26 cellular contexts compared by ENCODE assay signal in genomic region chr18:33937270-33937816, GRCh38.
"Had no signal": no experiment of that assay in that cellular context is flagged by ENCODE, and none has a peak within 500 bp of the region (broad histone marks: within the 10 kb centered on the region; RNA-seq: fewer than 3 reads in every experiment).

No MANE protein-coding gene starts in this region.

- DNase-seq: activated CD4-positive, alpha-beta T cell treated with anti-CD3 and anti-CD28 coated beads for 1 hour; activated CD4-positive, alpha-beta T cell treated with anti-CD3 and anti-CD28 coated beads for 48 hours; activated CD4-positive, alpha-beta T cell treated with anti-CD3 and anti-CD28 coated beads, Interleukin-2, amount 50 U/mL, for 1 hour; activated CD4-positive, alpha-beta T cell treated with anti-CD3 and anti-CD28 coated beads, Interleukin-2, amount 50 U/mL, for 48 hours; activated CD8-positive, alpha-beta memory T cell treated with anti-CD3 and anti-CD28 coated beads for 24 hours; activated CD8-positive, alpha-beta T cell treated with anti-CD3 and anti-CD28 coated beads for 36 hours; activated effector memory CD4-positive, alpha-beta T cell treated with Interleukin-2 at 50 U/mL for 16 hours; activated naive CD4-positive, alpha-beta T cell treated with anti-CD3 and anti-CD28 coated beads for 36 hours; activated naive CD8-positive, alpha-beta T cell treated with anti-CD3 and anti-CD28 coated beads for 36 hours; activated T-cell treated with anti-CD3 and anti-CD28 coated beads, Interleukin-2, amount 50 U/mL, for 4 hours; central memory CD4-positive, alpha-beta T cell; cerebellar nuclear complex; colonic mucosa; effector CD8-positive, alpha-beta T cell; esophagus squamous epithelium; foreskin melanocyte; head of caudate nucleus; hippocampal formation had no signal

- H3K4me3 ChIP-seq: ascending aorta, breast epithelium, cardiac muscle cell, colonic mucosa, esophagus squamous epithelium, gastroesophageal sphincter had no signal

- FAIRE-seq: endometrium, endothelial cell of umbilical vein had no signal

- H3K27ac ChIP-seq: ascending aorta, breast epithelium, cardiac muscle cell, colonic mucosa, epithelial cell of prostate, esophagus squamous epithelium, gastroesophageal sphincter had no signal

- ATAC-seq: activated CD8-positive, alpha-beta T cell treated with anti-CD3 and anti-CD28 coated beads for 36 hours; activated T-cell treated with anti-CD3 and anti-CD28 coated beads, Interleukin-2, amount 50 U/mL, for 4 hours; activated T-helper 17 cell treated with anti-CD3 and anti-CD28 coated beads, Interleukin-2, amount 50 U/mL, for 72 hours; gastroesophageal sphincter had no signal

- H3K4me1 ChIP-seq: ascending aorta, breast epithelium, colonic mucosa, esophagus squamous epithelium, gastroesophageal sphincter had no signal

- H3K27me3 ChIP-seq: ascending aorta, breast epithelium, cardiac muscle cell, colonic mucosa, esophagus squamous epithelium, gastroesophageal sphincter had no signal

- H3K36me3 ChIP-seq: ascending aorta, breast epithelium, cardiac muscle cell, colonic mucosa, esophagus squamous epithelium, gastroesophageal sphincter had no signal

- H3K9me3 ChIP-seq: ascending aorta, colonic mucosa, esophagus squamous epithelium, gastroesophageal sphincter had no signal
